ENCODE assay signal across 22 cellular contexts in the genomic region with DNA sequence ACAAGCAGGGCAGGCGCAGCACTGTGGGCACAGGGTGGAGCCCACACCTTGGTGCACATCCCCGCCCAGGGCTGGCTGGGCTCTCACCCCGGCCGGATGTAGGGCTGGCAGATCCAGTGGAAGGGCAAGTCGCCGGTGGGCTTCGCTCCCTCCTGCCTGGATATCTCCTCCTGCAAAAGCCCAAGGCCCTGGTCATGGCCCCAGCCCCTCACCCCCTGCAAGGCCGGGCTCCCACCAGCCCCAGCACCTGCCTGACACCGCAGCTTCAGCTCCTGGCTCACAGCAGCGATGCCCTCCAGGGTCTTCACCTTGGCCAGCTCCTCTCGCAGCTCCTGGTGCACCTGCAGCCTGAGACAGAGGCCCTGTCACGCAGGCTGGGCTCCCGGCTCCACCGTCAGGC.
"Had no signal": no experiment of that assay in that cellular context is flagged by ENCODE, and none has a peak within 500 bp of the region (broad histone marks: within the 10 kb centered on the region; RNA-seq: fewer than 3 reads in every experiment).

No MANE protein-coding gene starts in this region.

- H3K9ac ChIP-seq: neural progenitor cell had no signal

- H3K9me3 Mint-ChIP-seq: activated CD4-positive, alpha-beta T cell treated with anti-CD3 and anti-CD28 coated beads, Interleukin-2, amount 10 ng/mL, durations not matched to agents 24 days and 14 days; activated CD8-positive, alpha-beta T cell treated with anti-CD3 and anti-CD28 coated beads for 36 hours; activated naive CD8-positive, alpha-beta T cell treated with anti-CD3 and anti-CD28 coated beads, Interleukin-2, amount 50 U/mL, for 24 hours; activated T-helper 17 cell treated with anti-CD3 and anti-CD28 coated beads, Interleukin-2, amount 50 U/mL, for 72 hours; brain; neural progenitor cell had no signal

- H3K27me3 Mint-ChIP-seq: activated CD4-positive, alpha-beta T cell treated with anti-CD3 and anti-CD28 coated beads, Interleukin-2, amount 10 ng/mL, durations not matched to agents 24 days and 14 days; activated CD8-positive, alpha-beta T cell treated with anti-CD3 and anti-CD28 coated beads for 36 hours; activated naive CD8-positive, alpha-beta T cell treated with anti-CD3 and anti-CD28 coated beads, Interleukin-2, amount 50 U/mL, for 24 hours; activated T-helper 17 cell treated with anti-CD3 and anti-CD28 coated beads, Interleukin-2, amount 50 U/mL, for 72 hours; brain had no signal

- H3K9me3 ChIP-seq: pancreas, tibial artery, vagina had no signal

- DNase-seq: activated CD4-positive, alpha-beta T cell treated with anti-CD3 and anti-CD28 coated beads, Interleukin-2, amount 10 ng/mL, durations not matched to agents 24 days and 14 days; activated CD4-positive, CD25-positive, alpha-beta regulatory T cell; activated CD8-positive, alpha-beta T cell treated with anti-CD3 and anti-CD28 coated beads for 36 hours; activated naive CD4-positive, alpha-beta T cell; activated naive CD8-positive, alpha-beta T cell treated with anti-CD3 and anti-CD28 coated beads, Interleukin-2, amount 50 U/mL, for 24 hours; activated T-cell treated with anti-CD3 and anti-CD28 coated beads, Interleukin-2, amount 50 U/mL, for 1 hour; anterior cingulate cortex; central memory CD4-positive, alpha-beta T cell; foreskin keratinocyte; hypothalamus; islet precursor cell; stimulated activated naive CD8-positive, alpha-beta T cell treated with anti-CD3 and anti-CD28 coated beads, Interleukin-15, Interleukin-2, amounts not matched to agents 100 U/mL and 50 U/mL, for 24 hours; substantia nigra; T-helper 1 cell; T-helper 9 cell; tibial artery had no signal

- H3K4me1 ChIP-seq: foreskin keratinocyte, neural progenitor cell had no signal

- H3K27ac ChIP-seq: foreskin keratinocyte, neural progenitor cell, pancreas, tibial artery, vagina had no signal

- H3K27ac Mint-ChIP-seq: activated CD4-positive, alpha-beta T cell treated with anti-CD3 and anti-CD28 coated beads, Interleukin-2, amount 10 ng/mL, durations not matched to agents 24 days and 14 days; activated CD8-positive, alpha-beta T cell treated with anti-CD3 and anti-CD28 coated beads for 36 hours; activated naive CD8-positive, alpha-beta T cell treated with anti-CD3 and anti-CD28 coated beads, Interleukin-2, amount 50 U/mL, for 24 hours; activated T-helper 17 cell treated with anti-CD3 and anti-CD28 coated beads, Interleukin-2, amount 50 U/mL, for 72 hours; neural progenitor cell had no signal

- H3K4me2 ChIP-seq: neural progenitor cell had no signal

- H3K27me3 ChIP-seq: foreskin keratinocyte, neural progenitor cell, pancreas, tibial artery, vagina had no signal

- H2AFZ ChIP-seq: neural progenitor cell had no signal

- ATAC-seq: activated CD8-positive, alpha-beta T cell treated with anti-CD3 and anti-CD28 coated beads for 36 hours; activated naive CD8-positive, alpha-beta T cell treated with anti-CD3 and anti-CD28 coated beads, Interleukin-2, amount 50 U/mL, for 24 hours; activated T-helper 17 cell treated with anti-CD3 and anti-CD28 coated beads, Interleukin-2, amount 50 U/mL, for 72 hours; foreskin keratinocyte; left lobe of liver; pancreas; stimulated activated naive CD8-positive, alpha-beta T cell treated with anti-CD3 and anti-CD28 coated beads, Interleukin-15, Interleukin-2, amounts not matched to agents 100 U/mL and 50 U/mL, for 24 hours had no signal

- H3K4me1 Mint-ChIP-seq: activated T-helper 17 cell treated with anti-CD3 and anti-CD28 coated beads, Interleukin-2, amount 50 U/mL, for 72 hours had no signal

- H3K4me3 ChIP-seq: neural progenitor cell, pancreas, tibial artery, vagina had no signal

- H3K36me3 ChIP-seq: neural progenitor cell had no signal

- H3K4me3 Mint-ChIP-seq: activated CD4-positive, alpha-beta T cell treated with anti-CD3 and anti-CD28 coated beads, Interleukin-2, amount 10 ng/mL, durations not matched to agents 24 days and 14 days; activated CD8-positive, alpha-beta T cell treated with anti-CD3 and anti-CD28 coated beads for 36 hours; activated naive CD8-positive, alpha-beta T cell treated with anti-CD3 and anti-CD28 coated beads, Interleukin-2, amount 50 U/mL, for 24 hours; activated T-helper 17 cell treated with anti-CD3 and anti-CD28 coated beads, Interleukin-2, amount 50 U/mL, for 72 hours had no signal
